ENCODE assay signal across 11 cellular contexts in genomic region chr5:31993182-31993961, GRCh38.
DNase-seq lines count a peak whose midpoint lies in the region; ATAC-seq and TF ChIP-seq lines count a peak whose summit lies in the region.
"Had no signal": no experiment of that assay in that cellular context is flagged by ENCODE, and none has a peak within 500 bp of the region (broad histone marks: within the 10 kb centered on the region; RNA-seq: fewer than 3 reads in every experiment).

No MANE protein-coding gene starts in this region.

- H3K4me1 ChIP-seq in fibroblast of lung (ENCODE audit: control insufficient read depth, extremely low read depth, insufficient read depth, low read length), result peaks cover 15% of the 10 kb centered on the region
- peaks cover 13% of the 10 kb centered on the region for H3K4me1 ChIP-seq in vagina

- no peaks in the 10 kb centered on the region for H3K27me3 ChIP-seq in fibroblast of lung (ENCODE audit: control insufficient read depth, insufficient read depth, low read length)
- H3K27me3 ChIP-seq in vagina, result no peaks in the 10 kb centered on the region

- H4K20me1 ChIP-seq in fibroblast of lung (ENCODE audit: control insufficient read depth, extremely low read depth, insufficient read depth, low read length), result no peaks in the 10 kb centered on the region

- H3K27ac ChIP-seq in fibroblast of lung (ENCODE audit: insufficient read depth, low read length), result no peak overlapping the region
- H3K27ac ChIP-seq in vagina, result no peak overlapping the region
- H3K27ac ChIP-seq: C4-2B, skin epidermis had no signal

- intact Hi-C loops in vagina (cut with DNase I), result no loop called here

- H3K9me3 ChIP-seq in fibroblast of lung (ENCODE audit: control insufficient read depth, insufficient read depth, low read depth, low read length) (no peaks in the 10 kb centered on the region), vagina (no peaks in the 10 kb centered on the region)

- H3K36me3 ChIP-seq in fibroblast of lung (ENCODE audit: control insufficient read depth, insufficient read depth, low read length), result no peaks in the 10 kb centered on the region
- no peaks in the 10 kb centered on the region for H3K36me3 ChIP-seq in vagina

- TF ChIP-seq CTCF in fibroblast of lung (conservative IDR thresholded peaks at IDR 0.05 in 1 of 2, IDR thresholded peaks at IDR 0.05 in 1 of 2; ENCODE audit: low read depth in 1 of 2, low read length in 2 of 2) (no peak), GM13976 (IDR thresholded peaks at IDR 0.05; ENCODE audit: borderline replicate concordance, control extremely low read depth, extremely low read depth, insufficient read depth, missing control alignments) (no peak), vagina (IDR thresholded peaks at IDR 0.05) (no peak)

- no peak overlapping the region for H3K9ac ChIP-seq in fibroblast of lung (ENCODE audit: insufficient read depth, low read length)

- peak; percentile 62 for DNase-seq in AG08396 (ENCODE audit: low spot score)
- peak; percentile 42 for DNase-seq in HK-2 (ENCODE audit: unreplicated experiment)
- DNase-seq in fibroblast of lung (ENCODE audit: low read depth in 2 of 2), result peak; percentile 6 to 86
- no peak for DNase-seq in NCI-H2171 treated with DMSO at 0.1 percent for 48 hours (lab: John Stamatoyannopoulos, UW)
- DNase-seq in GM13976 (ENCODE audit: low spot score), result no peak
- no peak for DNase-seq in stimulated activated CD4-positive, alpha-beta T cell treated with anti-CD3 and anti-CD28 coated beads, Interleukin-12 subunit alpha, Interleukin-12 subunit beta, amount 100 ng/mL, for 4 hours
- no peak for DNase-seq in vagina (ENCODE audit: extremely low spot score in 2 of 2)
- DNase-seq: left cardiac atrium had no signal

- H3K4me3 ChIP-seq in fibroblast of lung (replicated peaks in 1 of 4; ENCODE audit: control extremely low read depth in 1 of 4, insufficient read depth in 1 of 4, low read depth in 3 of 4, low read length in 4 of 4) (no peak overlapping the region), vagina (no peak overlapping the region)
- H3K4me3 ChIP-seq: skin epidermis had no signal

- no peaks in the 10 kb centered on the region for H3K79me2 ChIP-seq in fibroblast of lung (ENCODE audit: control insufficient read depth, insufficient read depth, low read length)

- ATAC-seq in GM19468 (IDR thresholded peaks at IDR 0.05; ENCODE audit: extremely low read depth, unreplicated experiment), result peak; percentile 43
- ATAC-seq: left cardiac atrium had no signal

- H2AFZ ChIP-seq in fibroblast of lung (ENCODE audit: low read length), result no peak overlapping the region

- no peak for TF ChIP-seq POLR2A in vagina (IDR thresholded peaks at IDR 0.05)

- in situ Hi-C loops in GM13976 (cut with MboI; ENCODE audit: low sequenced_read_pairs, unreplicated experiment), result no loop called here

- peak overlapping the region; percentile 41 for H3K4me2 ChIP-seq in fibroblast of lung (ENCODE audit: extremely low read depth, insufficient read depth, low read length)

Comparison
In these comparisons a context has a peak if more than half of its experiments do, and no peak if none do; other contexts are left out.
1. DNase-seq: peak in AG08396 (single experiment), HK-2 (single experiment) and fibroblast of lung (2 of 2); none in NCI-H2171 treated with DMSO at 0.1 percent for 48 hours (single experiment), GM13976 (single experiment), stimulated activated CD4-positive, alpha-beta T cell treated with anti-CD3 and anti-CD28 coated beads, Interleukin-12 subunit alpha, Interleukin-12 subunit beta, amount 100 ng/mL, for 4 hours (single experiment) and vagina (0 of 2).